ENCODE assay signal across 14 cellular contexts in the genomic region with DNA sequence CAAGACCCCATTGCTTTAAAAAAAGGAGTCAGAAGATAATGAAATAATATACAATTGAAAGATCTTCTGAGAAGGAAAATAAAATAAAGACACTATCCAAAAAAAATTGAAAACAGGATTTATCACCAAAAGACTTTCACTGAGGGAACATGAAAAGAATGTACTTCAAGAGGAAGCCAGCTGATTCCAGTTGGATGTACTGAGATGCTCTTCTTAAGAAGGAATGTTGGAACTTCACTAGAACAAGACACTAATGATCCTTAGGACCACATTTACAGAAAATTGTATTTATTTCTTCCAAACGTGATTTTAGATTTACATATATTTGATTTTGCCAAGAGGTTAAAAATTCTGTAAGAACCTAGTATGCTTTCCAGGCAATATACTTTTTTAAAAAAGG.
"Had no signal": no experiment of that assay in that cellular context is flagged by ENCODE, and none has a peak within 500 bp of the region (broad histone marks: within the 10 kb centered on the region; RNA-seq: fewer than 3 reads in every experiment).

No MANE protein-coding gene starts in this region.

- H3K27me3 ChIP-seq: right lobe of liver had no signal

- H3K9me3 Mint-ChIP-seq: activated CD4-positive, alpha-beta memory T cell treated with anti-CD3 and anti-CD28 coated beads for 36 hours; activated T-cell treated with anti-CD3 and anti-CD28 coated beads, Interleukin-2, amount 50 U/mL, for 4 hours; natural killer cell treated with Interleukin-12 subunit alpha and Interleukin-12 subunit beta and Interleukin-15 and Interleukin-18, amount 100 ng/mL, for 72 hours; stimulated activated naive CD8-positive, alpha-beta T cell treated with anti-CD3 and anti-CD28 coated beads, Interleukin-15, Interleukin-2, amounts not matched to agents 100 ng/mL and 50 ng/mL, for 24 hours had no signal

- H3K9me3 ChIP-seq: right lobe of liver had no signal

- H3K4me1 Mint-ChIP-seq: T-cell had no signal

- H3K4me3 ChIP-seq: mucosa of descending colon, right lobe of liver had no signal

- H3K4me3 Mint-ChIP-seq: activated CD4-positive, alpha-beta memory T cell treated with anti-CD3 and anti-CD28 coated beads for 36 hours; activated naive CD8-positive, alpha-beta T cell; activated T-cell treated with anti-CD3 and anti-CD28 coated beads, Interleukin-2, amount 50 U/mL, for 4 hours; natural killer cell treated with Interleukin-12 subunit alpha and Interleukin-12 subunit beta and Interleukin-15 and Interleukin-18, amount 100 ng/mL, for 72 hours; stimulated activated naive CD8-positive, alpha-beta T cell treated with anti-CD3 and anti-CD28 coated beads, Interleukin-15, Interleukin-2, amounts not matched to agents 100 ng/mL and 50 ng/mL, for 24 hours; T-cell had no signal

- DNase-seq: activated CD4-positive, alpha-beta memory T cell treated with anti-CD3 and anti-CD28 coated beads for 36 hours; activated effector memory CD4-positive, alpha-beta T cell treated with anti-CD3 and anti-CD28 coated beads, Interleukin-2, amount 50 U/mL, for 16 hours; activated T-cell treated with anti-CD3 and anti-CD28 coated beads, Interleukin-2, amount 50 U/mL, for 4 hours; aorta; left cardiac atrium; mucosa of descending colon; right lobe of liver; stimulated activated CD4-positive, alpha-beta T cell treated with anti-CD3 and anti-CD28 coated beads, Interleukin-2, amount 100 ng/mL, for 48 hours; T-cell; T1000 had no signal

- H3K27ac ChIP-seq: right lobe of liver, VCaP had no signal

- ATAC-seq: activated T-cell treated with anti-CD3 and anti-CD28 coated beads, Interleukin-2, amount 50 U/mL, for 4 hours; mucosa of descending colon; natural killer cell treated with Interleukin-12 subunit alpha and Interleukin-12 subunit beta and Interleukin-15 and Interleukin-18, amount 100 ng/mL, for 72 hours; right lobe of liver; T-cell had no signal

- H3K4me1 ChIP-seq: right lobe of liver had no signal

- H3K36me3 ChIP-seq: right lobe of liver had no signal

- H3K27ac Mint-ChIP-seq: activated CD4-positive, alpha-beta memory T cell treated with anti-CD3 and anti-CD28 coated beads for 36 hours; activated naive CD8-positive, alpha-beta T cell; natural killer cell treated with Interleukin-12 subunit alpha and Interleukin-12 subunit beta and Interleukin-15 and Interleukin-18, amount 100 ng/mL, for 72 hours; stimulated activated naive CD8-positive, alpha-beta T cell treated with anti-CD3 and anti-CD28 coated beads, Interleukin-15, Interleukin-2, amounts not matched to agents 100 ng/mL and 50 ng/mL, for 24 hours; T-cell had no signal

- H3K36me3 Mint-ChIP-seq: activated CD4-positive, alpha-beta memory T cell treated with anti-CD3 and anti-CD28 coated beads for 36 hours; activated naive CD8-positive, alpha-beta T cell; natural killer cell treated with Interleukin-12 subunit alpha and Interleukin-12 subunit beta and Interleukin-15 and Interleukin-18, amount 100 ng/mL, for 72 hours; T-cell had no signal
